21 cellular contexts compared by ENCODE assay signal in genomic region chr1:237186733-237187132, GRCh38.
DNase-seq lines count a peak whose midpoint lies in the region; ATAC-seq and TF ChIP-seq lines count a peak whose summit lies in the region.
"Had no signal": no experiment of that assay in that cellular context is flagged by ENCODE, and none has a peak within 500 bp of the region (broad histone marks: within the 10 kb centered on the region; RNA-seq: fewer than 3 reads in every experiment).

No MANE protein-coding gene starts in this region.

- TF ChIP-seq CTCF in WTC11 (IDR thresholded peaks at IDR 0.05) (no peak), left ventricle myocardium inferior (IDR thresholded peaks at IDR 0.05; ENCODE audit: borderline replicate concordance) (no peak)

- H3K36me3 Mint-ChIP-seq in WTC11: no peaks in the 10 kb centered on the region
- no peaks in the 10 kb centered on the region for H3K36me3 Mint-ChIP-seq in stimulated activated effector memory CD8-positive, alpha-beta T cell treated with anti-CD3 and anti-CD28 coated beads, Interleukin-12 subunit alpha, Interleukin-12 subunit beta, amount 100 ng/mL, for 72 hours
- H3K36me3 Mint-ChIP-seq in naive thymus-derived CD8-positive, alpha-beta T cell: no peaks in the 10 kb centered on the region
- H3K36me3 Mint-ChIP-seq: T-cell had no signal

- no peaks in the 10 kb centered on the region for H3K27me3 ChIP-seq in left ventricle myocardium inferior (ENCODE audit: low read depth)
- H3K27me3 ChIP-seq: BLaER1, neutrophil, transverse colon had no signal

- H3K27ac Mint-ChIP-seq in WTC11: peak overlapping the region; percentile 90
- H3K27ac Mint-ChIP-seq in stimulated activated effector memory CD8-positive, alpha-beta T cell treated with anti-CD3 and anti-CD28 coated beads, Interleukin-12 subunit alpha, Interleukin-12 subunit beta, amount 100 ng/mL, for 72 hours: no peak overlapping the region
- H3K27ac Mint-ChIP-seq in stimulated activated naive CD8-positive, alpha-beta T cell treated with anti-CD3 and anti-CD28 coated beads, Interleukin-15, amount 100 ng/mL, for 72 hours: no peak overlapping the region
- H3K27ac Mint-ChIP-seq in naive thymus-derived CD8-positive, alpha-beta T cell: no peak overlapping the region
- H3K27ac Mint-ChIP-seq: activated naive CD4-positive, alpha-beta T cell treated with anti-CD3 and anti-CD28 coated beads for 36 hours; progenitor cell of endocrine pancreas; stimulated activated naive CD8-positive, alpha-beta T cell treated with anti-CD3 and anti-CD28 coated beads, Interleukin-15, Interleukin-2, amounts not matched to agents 100 ng/mL and 50 ng/mL, for 24 hours; T-cell had no signal

- H3K4me1 ChIP-seq in left ventricle myocardium inferior: peaks cover 100% of the 10 kb centered on the region
- H3K4me1 ChIP-seq: BLaER1, transverse colon had no signal

- ATAC-seq in WTC11: peak; percentile 61
- ATAC-seq in stimulated activated effector memory CD8-positive, alpha-beta T cell treated with anti-CD3 and anti-CD28 coated beads, Interleukin-12 subunit alpha, Interleukin-12 subunit beta, amount 100 ng/mL, for 72 hours: peak; percentile 32
- no peak for ATAC-seq in stimulated activated naive CD8-positive, alpha-beta T cell treated with anti-CD3 and anti-CD28 coated beads, Interleukin-15, amount 100 ng/mL, for 72 hours
- no peak for ATAC-seq in naive thymus-derived CD8-positive, alpha-beta T cell
- ATAC-seq: T-cell had no signal

- no peaks in the 10 kb centered on the region for H3K27me3 Mint-ChIP-seq in WTC11 (ENCODE audit: low read depth)
- H3K27me3 Mint-ChIP-seq in stimulated activated naive CD8-positive, alpha-beta T cell treated with anti-CD3 and anti-CD28 coated beads, Interleukin-15, amount 100 ng/mL, for 72 hours: no peaks in the 10 kb centered on the region
- H3K27me3 Mint-ChIP-seq in naive thymus-derived CD8-positive, alpha-beta T cell: peaks cover 0 to 17% (median 2%) of the 10 kb centered on the region in 5 donors
- H3K27me3 Mint-ChIP-seq: progenitor cell of endocrine pancreas had no signal

- intact Hi-C loops in left ventricle myocardium inferior (cut with micrococcal nuclease): no loop called here

- CTCF ChIA-PET in WTC11 (lab: Charles Lee): no interaction called here

- DNase-seq in WTC11 (ENCODE audit: low spot score) (no peak), caudate nucleus (lab: John Stamatoyannopoulos, UW) (peak in 4 of 61 donors; percentile 16 to 47 (median 24)), left ventricle myocardium inferior (no peak), KG1 (lab: John Stamatoyannopoulos, UW) (no peak)
- no peak for DNase-seq in stimulated activated effector memory CD8-positive, alpha-beta T cell treated with anti-CD3 and anti-CD28 coated beads, Interleukin-12 subunit alpha, Interleukin-12 subunit beta, amount 100 ng/mL, for 72 hours (ENCODE audit: low spot score in 2 of 2)
- no peak for DNase-seq in stimulated activated naive CD8-positive, alpha-beta T cell treated with anti-CD3 and anti-CD28 coated beads, Interleukin-15, amount 100 ng/mL, for 72 hours
- no peak for DNase-seq in naive thymus-derived CD8-positive, alpha-beta T cell
- DNase-seq: activated CD4-positive, alpha-beta T cell treated with anti-CD3 and anti-CD28 coated beads, Interleukin-2, amount 50 U/mL, for 48 hours; activated CD4-positive, CD25-positive, alpha-beta regulatory T cell; activated naive CD4-positive, alpha-beta T cell treated with anti-CD3 and anti-CD28 coated beads for 36 hours; dermis blood vessel endothelial cell; DMS79 treated with DMSO at 0.1 percent for 48 hours; NCI-H1417; NCI-H2081; T-cell; transverse colon had no signal

- no peaks in the 10 kb centered on the region for H3K9me3 ChIP-seq in left ventricle myocardium inferior (replicated peaks)
- H3K9me3 ChIP-seq: BLaER1, neutrophil, transverse colon had no signal

- H3K4me1 Mint-ChIP-seq in WTC11: peaks cover 42% of the 10 kb centered on the region
- H3K4me1 Mint-ChIP-seq in stimulated activated effector memory CD8-positive, alpha-beta T cell treated with anti-CD3 and anti-CD28 coated beads, Interleukin-12 subunit alpha, Interleukin-12 subunit beta, amount 100 ng/mL, for 72 hours: no peaks in the 10 kb centered on the region
- H3K4me1 Mint-ChIP-seq in stimulated activated naive CD8-positive, alpha-beta T cell treated with anti-CD3 and anti-CD28 coated beads, Interleukin-15, amount 100 ng/mL, for 72 hours: no peaks in the 10 kb centered on the region
- no peaks in the 10 kb centered on the region for H3K4me1 Mint-ChIP-seq in naive thymus-derived CD8-positive, alpha-beta T cell
- H3K4me1 Mint-ChIP-seq: T-cell had no signal

- H3K9me3 Mint-ChIP-seq in WTC11: no peaks in the 10 kb centered on the region
- no peaks in the 10 kb centered on the region for H3K9me3 Mint-ChIP-seq in stimulated activated effector memory CD8-positive, alpha-beta T cell treated with anti-CD3 and anti-CD28 coated beads, Interleukin-12 subunit alpha, Interleukin-12 subunit beta, amount 100 ng/mL, for 72 hours
- no peaks in the 10 kb centered on the region for H3K9me3 Mint-ChIP-seq in stimulated activated naive CD8-positive, alpha-beta T cell treated with anti-CD3 and anti-CD28 coated beads, Interleukin-15, amount 100 ng/mL, for 72 hours
- H3K9me3 Mint-ChIP-seq in naive thymus-derived CD8-positive, alpha-beta T cell: no peaks in the 10 kb centered on the region
- H3K9me3 Mint-ChIP-seq: activated naive CD4-positive, alpha-beta T cell treated with anti-CD3 and anti-CD28 coated beads for 36 hours; stimulated activated naive CD8-positive, alpha-beta T cell treated with anti-CD3 and anti-CD28 coated beads, Interleukin-15, Interleukin-2, amounts not matched to agents 100 ng/mL and 50 ng/mL, for 24 hours; T-cell had no signal

- POLR2A ChIA-PET in WTC11 (lab: Charles Lee): interaction anchor here (0.6 to 0.7 kb wide), 2 partner anchors 24 to 132 kb away, joined by 3 read pairs; no protein-coding TSS in a partner anchor
- POLR2A ChIA-PET in naive thymus-derived CD8-positive, alpha-beta T cell (lab: Charles Lee): no interaction called here

- peak overlapping the region; percentile 58 for H3K27ac ChIP-seq in caudate nucleus (ENCODE audit: low read depth, low read length)
- peak overlapping the region; percentile 67 for H3K27ac ChIP-seq in left ventricle myocardium inferior (replicated peaks)
- H3K27ac ChIP-seq: BLaER1, KMS-11, neutrophil, transverse colon had no signal

- no peak overlapping the region for H3K4me3 Mint-ChIP-seq in WTC11
- no peak overlapping the region for H3K4me3 Mint-ChIP-seq in stimulated activated effector memory CD8-positive, alpha-beta T cell treated with anti-CD3 and anti-CD28 coated beads, Interleukin-12 subunit alpha, Interleukin-12 subunit beta, amount 100 ng/mL, for 72 hours
- H3K4me3 Mint-ChIP-seq in stimulated activated naive CD8-positive, alpha-beta T cell treated with anti-CD3 and anti-CD28 coated beads, Interleukin-15, amount 100 ng/mL, for 72 hours: no peak overlapping the region
- H3K4me3 Mint-ChIP-seq in naive thymus-derived CD8-positive, alpha-beta T cell: no peak overlapping the region
- H3K4me3 Mint-ChIP-seq: activated naive CD4-positive, alpha-beta T cell treated with anti-CD3 and anti-CD28 coated beads for 36 hours; stimulated activated naive CD8-positive, alpha-beta T cell treated with anti-CD3 and anti-CD28 coated beads, Interleukin-15, Interleukin-2, amounts not matched to agents 100 ng/mL and 50 ng/mL, for 24 hours; T-cell had no signal

- no peak overlapping the region for H3K4me3 ChIP-seq in left ventricle myocardium inferior
- H3K4me3 ChIP-seq: BLaER1, transverse colon had no signal

- H3K36me3 ChIP-seq in left ventricle myocardium inferior: no peaks in the 10 kb centered on the region
- H3K36me3 ChIP-seq: BLaER1, neutrophil, transverse colon had no signal

TF ChIP-seq in WTC11, 78 proteins besides CTCF, POLR2A, EP300 and RAD21:
- TF ChIP-seq PREB (CRISPR knock-in tag; IDR thresholded peaks at IDR 0.05; ENCODE audit: borderline replicate concordance) (no peak), CBFB (CRISPR knock-in tag; IDR thresholded peaks at IDR 0.05; ENCODE audit: low read depth) (no peak), ZMAT4 (CRISPR knock-in tag; IDR thresholded peaks at IDR 0.05) (no peak), SMAD3 (CRISPR knock-in tag; IDR thresholded peaks at IDR 0.05; ENCODE audit: borderline replicate concordance) (no peak)

Comparison
In these comparisons a context has a peak if more than half of its experiments do, and no peak if none do; other contexts are left out.
1. ATAC-seq: peak in WTC11 (single experiment) and stimulated activated effector memory CD8-positive, alpha-beta T cell treated with anti-CD3 and anti-CD28 coated beads, Interleukin-12 subunit alpha, Interleukin-12 subunit beta, amount 100 ng/mL, for 72 hours (single experiment); none in stimulated activated naive CD8-positive, alpha-beta T cell treated with anti-CD3 and anti-CD28 coated beads, Interleukin-15, amount 100 ng/mL, for 72 hours (single experiment) and naive thymus-derived CD8-positive, alpha-beta T cell (0 of 2).